8 cellular contexts compared by ENCODE assay signal in the genomic region with DNA sequence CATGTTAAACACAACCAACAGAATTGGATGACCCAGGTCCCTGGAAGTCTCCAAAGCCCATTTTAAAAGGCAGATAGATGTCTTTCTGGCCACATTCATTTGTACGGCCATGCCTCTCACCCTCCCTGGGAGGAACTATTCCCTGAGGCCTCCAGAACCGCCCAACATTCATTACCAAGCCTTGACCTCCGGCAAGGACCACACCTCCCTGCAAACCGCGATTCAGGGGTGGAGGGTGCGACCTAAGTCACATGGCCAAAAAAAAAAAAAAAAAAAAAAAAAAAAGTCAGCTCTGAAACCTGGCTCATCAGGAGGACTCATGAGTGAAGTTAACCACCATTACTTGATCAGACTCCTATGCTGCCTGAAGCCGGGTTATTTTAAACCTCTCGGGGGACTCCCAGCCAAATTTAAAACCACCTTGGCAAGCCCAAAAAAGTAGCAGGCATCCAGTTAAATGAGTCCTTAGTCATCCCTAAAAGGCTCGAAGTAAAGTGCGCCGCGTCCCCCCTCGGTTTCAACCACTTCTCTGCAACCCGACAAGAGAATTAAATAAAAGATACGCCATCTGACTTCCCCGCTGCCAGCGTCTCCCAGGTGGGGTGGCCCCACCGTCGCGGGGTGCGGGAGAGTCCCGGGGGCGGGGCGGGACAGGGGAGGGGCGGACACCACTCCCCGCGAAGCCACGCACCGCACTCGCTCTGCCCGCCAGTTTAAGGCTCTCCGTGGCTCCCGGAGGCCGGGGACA. TPM values are rescaled to one million over a fixed set of nuclear protein-coding genes. Genes with fewer than 3 reads are reported as not detected.
DNase-seq lines count a peak whose midpoint lies in the region; ATAC-seq and TF ChIP-seq lines count a peak whose summit lies in the region.

No MANE protein-coding gene starts in this region.

- H3K27ac ChIP-seq in suprapubic skin: peak overlapping the region; percentile 100

- no peak for TF ChIP-seq POLR2A in suprapubic skin (IDR thresholded peaks at IDR 0.05)

- DNase-seq in GF-D8 (lab: John Stamatoyannopoulos, UW) (peak; percentile 77), HFF-Myc (ENCODE audit: extremely low read depth, low read depth) (no peak), OCI-M1 (lab: John Stamatoyannopoulos, UW) (peak; percentile 95), fibroblast of pulmonary artery (ENCODE audit: low read depth) (peak; percentile 92), suprapubic skin (ENCODE audit: low spot score in 2 of 2) (peak; percentile 86 to 88)
- DNase-seq in activated T-helper 1 cell treated with anti-CD3 and anti-CD28 coated beads, Interleukin-2, amount 50 U/mL, for 16 hours (ENCODE audit: low read depth in 1 of 2, low spot score in 1 of 2): peak; percentile 44 to 61
- DNase-seq in natural killer cell treated with Interleukin-12 subunit alpha and Interleukin-12 subunit beta and Interleukin-15 and Interleukin-18, amount 100 ng/mL, for 72 hours (ENCODE audit: low spot score): peak; percentile 72

- no peaks in the 10 kb centered on the region for H3K9me3 ChIP-seq in suprapubic skin

- TF ChIP-seq CTCF in HFF-Myc (IDR thresholded peaks at IDR 0.05; ENCODE audit: low read depth, low read length, missing control alignments): no peak
- no peak for TF ChIP-seq CTCF in fibroblast of pulmonary artery (IDR thresholded peaks at IDR 0.05; ENCODE audit: low read length, missing control alignments)
- no peak for TF ChIP-seq CTCF in suprapubic skin (IDR thresholded peaks at IDR 0.05)

- peak overlapping the region; percentile 77 for H3K4me3 ChIP-seq in HFF-Myc (replicated peaks; ENCODE audit: low read depth, low read length)
- peak overlapping the region; percentile 85 for H3K4me3 ChIP-seq in fibroblast of pulmonary artery (replicated peaks; ENCODE audit: low read depth, low read length)
- peak overlapping the region; percentile 98 for H3K4me3 ChIP-seq in suprapubic skin

- TF ChIP-seq EP300 in suprapubic skin (IDR thresholded peaks at IDR 0.05): no peak

- H3K4me1 Mint-ChIP-seq in natural killer cell treated with Interleukin-12 subunit alpha and Interleukin-12 subunit beta and Interleukin-15 and Interleukin-18, amount 100 ng/mL, for 72 hours (ENCODE audit: low read depth in 2 of 2): peaks cover 40 to 55% of the 10 kb centered on the region in 2 donors

- peak; percentile 37 to 39 for ATAC-seq in natural killer cell treated with Interleukin-12 subunit alpha and Interleukin-12 subunit beta and Interleukin-15 and Interleukin-18, amount 100 ng/mL, for 72 hours
- no peak for ATAC-seq in GM21737 (IDR thresholded peaks at IDR 0.05; ENCODE audit: unreplicated experiment)

- H3K27me3 Mint-ChIP-seq in natural killer cell treated with Interleukin-12 subunit alpha and Interleukin-12 subunit beta and Interleukin-15 and Interleukin-18, amount 100 ng/mL, for 72 hours: no peaks in the 10 kb centered on the region

- H3K27ac Mint-ChIP-seq in natural killer cell treated with Interleukin-12 subunit alpha and Interleukin-12 subunit beta and Interleukin-15 and Interleukin-18, amount 100 ng/mL, for 72 hours: peak overlapping the region; percentile 96 to 99

- WGBS in suprapubic skin: 3% methylated on average over 34 of the region's 34 CpGs

- H3K27me3 ChIP-seq in suprapubic skin: no peaks in the 10 kb centered on the region

- peaks cover 6% of the 10 kb centered on the region for H3K36me3 ChIP-seq in suprapubic skin

- peaks cover 52% of the 10 kb centered on the region for H3K4me1 ChIP-seq in suprapubic skin

- H3K36me3 Mint-ChIP-seq in natural killer cell treated with Interleukin-12 subunit alpha and Interleukin-12 subunit beta and Interleukin-15 and Interleukin-18, amount 100 ng/mL, for 72 hours: no peaks in the 10 kb centered on the region

- no peaks in the 10 kb centered on the region for H3K9me3 Mint-ChIP-seq in natural killer cell treated with Interleukin-12 subunit alpha and Interleukin-12 subunit beta and Interleukin-15 and Interleukin-18, amount 100 ng/mL, for 72 hours

- H3K4me3 Mint-ChIP-seq in natural killer cell treated with Interleukin-12 subunit alpha and Interleukin-12 subunit beta and Interleukin-15 and Interleukin-18, amount 100 ng/mL, for 72 hours: peak overlapping the region; percentile 85

RNA-seq across cellular contexts. Expression of a gene that starts 2.4 kb away (rescaled TPM):
- 1 to 10 TPM; 3.3 to 4.0 TPM for total RNA-seq in natural killer cell treated with Interleukin-12 subunit alpha and Interleukin-12 subunit beta and Interleukin-15 and Interleukin-18, amount 100 ng/mL, for 72 hours
- total RNA-seq in suprapubic skin: 100 to 1,000 TPM in 3 of 4 donors, 10 to 100 TPM in 1; 90.0 to 118 (median 109) TPM

Comparison
In these comparisons a context has a peak if more than half of its experiments do, and no peak if none do; other contexts are left out.
1. RNA of a gene that starts 2.4 kb away (total RNA-seq): 90.0 to 118 TPM in suprapubic skin; 3.3 to 4.0 TPM in natural killer cell treated with Interleukin-12 subunit alpha and Interleukin-12 subunit beta and Interleukin-15 and Interleukin-18, amount 100 ng/mL, for 72 hours; every median in the first group is over 10 times any median in the second.
2. Peak in every context shown above with its lines, with median percentiles within 50 percentile points of each other: H3K4me3 ChIP-seq.